2 cellular contexts compared by ENCODE assay signal in the genomic region with DNA sequence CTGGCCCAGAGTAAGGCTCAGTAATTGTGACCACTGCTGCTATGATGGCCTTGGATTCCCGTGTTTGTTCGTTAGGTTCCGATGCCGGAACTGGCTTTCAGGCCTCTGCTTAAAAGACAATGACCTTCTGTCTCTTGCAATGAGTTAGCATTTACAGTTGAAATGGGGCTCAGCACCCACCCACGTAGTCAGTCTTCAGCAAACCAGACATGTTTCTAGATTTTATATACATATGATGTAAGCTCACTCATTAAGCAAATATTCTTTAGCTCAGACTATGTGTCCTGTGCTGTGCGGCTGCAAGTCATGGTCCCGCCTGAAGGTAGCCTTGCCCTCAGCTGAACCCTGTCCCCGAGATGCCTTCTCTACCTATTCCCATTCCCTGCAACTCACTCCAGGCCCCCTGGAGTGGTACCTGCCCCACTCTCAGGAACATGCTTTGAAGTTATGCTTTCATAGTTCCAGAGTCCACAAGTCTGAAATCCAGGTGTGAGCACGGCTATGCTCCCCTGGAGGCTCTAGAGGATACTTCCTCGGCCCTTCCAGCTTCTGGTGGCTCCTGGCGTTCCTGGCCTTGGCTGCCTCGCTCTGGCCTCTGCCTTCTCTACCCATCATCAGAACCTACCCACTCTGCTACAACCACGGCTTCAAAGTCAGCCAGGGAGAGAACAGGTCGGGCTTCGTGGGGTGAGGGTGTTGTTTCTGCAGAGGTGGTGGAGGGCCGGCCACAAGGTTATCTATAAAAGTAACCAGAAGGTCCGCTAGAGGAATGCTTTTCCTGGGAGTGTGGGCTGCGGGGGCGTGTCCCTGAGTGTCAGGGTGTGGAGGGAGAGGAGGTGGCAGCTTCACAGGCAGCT.
TF ChIP-seq lines count a peak whose summit lies in the region.

No MANE protein-coding gene starts in this region.

TF ChIP-seq in HepG2, 621 proteins besides CTCF, POLR2A, EP300 and RAD21 (continues in another document):
- TF ChIP-seq, protein P1, sequence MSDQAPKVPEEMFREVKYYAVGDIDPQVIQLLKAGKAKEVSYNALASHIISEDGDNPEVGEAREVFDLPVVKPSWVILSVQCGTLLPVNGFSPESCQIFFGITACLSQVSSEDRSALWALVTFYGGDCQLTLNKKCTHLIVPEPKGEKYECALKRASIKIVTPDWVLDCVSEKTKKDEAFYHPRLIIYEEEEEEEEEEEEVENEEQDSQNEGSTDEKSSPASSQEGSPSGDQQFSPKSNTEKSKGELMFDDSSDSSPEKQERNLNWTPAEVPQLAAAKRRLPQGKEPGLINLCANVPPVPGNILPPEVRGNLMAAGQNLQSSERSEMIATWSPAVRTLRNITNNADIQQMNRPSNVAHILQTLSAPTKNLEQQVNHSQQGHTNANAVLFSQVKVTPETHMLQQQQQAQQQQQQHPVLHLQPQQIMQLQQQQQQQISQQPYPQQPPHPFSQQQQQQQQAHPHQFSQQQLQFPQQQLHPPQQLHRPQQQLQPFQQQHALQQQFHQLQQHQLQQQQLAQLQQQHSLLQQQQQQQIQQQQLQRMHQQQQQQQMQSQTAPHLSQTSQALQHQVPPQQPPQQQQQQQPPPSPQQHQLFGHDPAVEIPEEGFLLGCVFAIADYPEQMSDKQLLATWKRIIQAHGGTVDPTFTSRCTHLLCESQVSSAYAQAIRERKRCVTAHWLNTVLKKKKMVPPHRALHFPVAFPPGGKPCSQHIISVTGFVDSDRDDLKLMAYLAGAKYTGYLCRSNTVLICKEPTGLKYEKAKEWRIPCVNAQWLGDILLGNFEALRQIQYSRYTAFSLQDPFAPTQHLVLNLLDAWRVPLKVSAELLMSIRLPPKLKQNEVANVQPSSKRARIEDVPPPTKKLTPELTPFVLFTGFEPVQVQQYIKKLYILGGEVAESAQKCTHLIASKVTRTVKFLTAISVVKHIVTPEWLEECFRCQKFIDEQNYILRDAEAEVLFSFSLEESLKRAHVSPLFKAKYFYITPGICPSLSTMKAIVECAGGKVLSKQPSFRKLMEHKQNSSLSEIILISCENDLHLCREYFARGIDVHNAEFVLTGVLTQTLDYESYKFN (CRISPR knock-in tag; conservative IDR thresholded peaks at IDR 0.05) = peak; percentile 83
- TF ChIP-seq ZKSCAN8 (CRISPR knock-in tag; IDR thresholded peaks at IDR 0.05; ENCODE audit: borderline replicate concordance) (no peak), ZNF234 (CRISPR knock-in tag; conservative IDR thresholded peaks at IDR 0.05) (no peak), ZHX2 (IDR thresholded peaks at IDR 0.05; ENCODE audit: low read depth) (no peak), ZHX2 (CRISPR knock-in tag; IDR thresholded peaks at IDR 0.05; ENCODE audit: borderline replicate concordance) (no peak), TP53 (CRISPR knock-in tag; conservative IDR thresholded peaks at IDR 0.05) (no peak), ZNF564 (CRISPR knock-in tag; IDR thresholded peaks at IDR 0.05) (0 out of 2 replicates have a peak, but pooled peaks have one; percentile 59), ARHGAP35 (CRISPR knock-in tag; IDR thresholded peaks at IDR 0.05; ENCODE audit: borderline replicate concordance) (peak; percentile 15; the same call in 1 of the 2 replicates), ZNF205 (CRISPR knock-in tag; IDR thresholded peaks at IDR 0.05) (no peak), ZEB1 (IDR thresholded peaks at IDR 0.05; ENCODE audit: insufficient replicate concordance, low read depth) (no peak)
- TF ChIP-seq, protein P2, sequence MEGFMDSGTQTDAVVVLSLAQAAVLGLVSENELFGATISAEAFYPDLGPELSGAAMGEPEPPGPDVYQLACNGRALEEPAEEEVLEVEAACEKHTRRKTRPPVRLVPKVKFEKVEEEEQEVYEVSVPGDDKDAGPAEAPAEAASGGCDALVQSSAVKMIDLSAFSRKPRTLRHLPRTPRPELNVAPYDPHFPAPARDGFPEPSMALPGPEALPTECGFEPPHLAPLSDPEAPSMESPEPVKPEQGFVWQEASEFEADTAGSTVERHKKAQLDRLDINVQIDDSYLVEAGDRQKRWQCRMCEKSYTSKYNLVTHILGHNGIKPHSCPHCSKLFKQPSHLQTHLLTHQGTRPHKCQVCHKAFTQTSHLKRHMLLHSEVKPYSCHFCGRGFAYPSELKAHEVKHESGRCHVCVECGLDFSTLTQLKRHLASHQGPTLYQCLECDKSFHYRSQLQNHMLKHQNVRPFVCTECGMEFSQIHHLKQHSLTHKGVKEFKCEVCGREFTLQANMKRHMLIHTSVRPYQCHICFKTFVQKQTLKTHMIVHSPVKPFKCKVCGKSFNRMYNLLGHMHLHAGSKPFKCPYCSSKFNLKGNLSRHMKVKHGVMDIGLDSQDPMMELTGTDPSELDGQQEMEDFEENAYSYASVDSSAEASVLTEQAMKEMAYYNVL (CRISPR knock-in tag; IDR thresholded peaks at IDR 0.05; ENCODE audit: borderline replicate concordance) = no peak

TF ChIP-seq in H1, 55 proteins besides CTCF, POLR2A, EP300 and RAD21:
- TF ChIP-seq, protein P3, sequence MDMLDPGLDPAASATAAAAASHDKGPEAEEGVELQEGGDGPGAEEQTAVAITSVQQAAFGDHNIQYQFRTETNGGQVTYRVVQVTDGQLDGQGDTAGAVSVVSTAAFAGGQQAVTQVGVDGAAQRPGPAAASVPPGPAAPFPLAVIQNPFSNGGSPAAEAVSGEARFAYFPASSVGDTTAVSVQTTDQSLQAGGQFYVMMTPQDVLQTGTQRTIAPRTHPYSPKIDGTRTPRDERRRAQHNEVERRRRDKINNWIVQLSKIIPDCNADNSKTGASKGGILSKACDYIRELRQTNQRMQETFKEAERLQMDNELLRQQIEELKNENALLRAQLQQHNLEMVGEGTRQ (IDR thresholded peaks at IDR 0.05; ENCODE audit: low read length) = no peak
